In the genomic region with DNA sequence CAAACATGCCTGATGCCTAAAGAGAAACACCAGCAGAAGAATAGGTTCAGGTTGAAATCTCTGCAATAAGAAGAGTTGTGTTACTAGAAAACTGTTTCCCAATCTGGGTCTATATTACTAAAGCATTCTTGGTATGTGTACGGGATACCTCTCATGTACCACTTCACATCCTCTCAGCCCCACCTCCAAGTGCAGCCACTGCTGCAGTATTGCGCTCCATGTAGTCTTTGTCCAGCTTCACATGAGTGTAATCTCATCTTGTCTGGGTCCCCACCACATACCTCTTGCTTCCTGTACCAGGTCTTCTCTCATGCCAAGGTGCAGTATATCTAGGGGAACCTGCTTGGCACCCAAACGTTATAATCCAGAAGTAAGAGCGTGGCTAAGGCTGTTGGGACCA, we compare ENCODE assay signal across 20 cellular contexts.
"Had no signal": no experiment of that assay in that cellular context is flagged by ENCODE, and none has a peak within 500 bp of the region (broad histone marks: within the 10 kb centered on the region; RNA-seq: fewer than 3 reads in every experiment).

No MANE protein-coding gene starts in this region.

- H3K4me1 ChIP-seq: neural progenitor cell, parathyroid adenoma had no signal

- ATAC-seq: naive thymus-derived CD8-positive, alpha-beta T cell had no signal

- H3K27ac ChIP-seq: neural progenitor cell, parathyroid adenoma, tibial nerve, VCaP had no signal

- H3K36me3 ChIP-seq: esophagus squamous epithelium, neural progenitor cell, sigmoid colon, tibial nerve had no signal

- H3K4me3 ChIP-seq: esophagus squamous epithelium, neural progenitor cell, psoas muscle, sigmoid colon, tibial nerve had no signal

- H3K9me3 ChIP-seq: esophagus squamous epithelium, psoas muscle, sigmoid colon, tibial nerve had no signal

- DNase-seq: activated CD4-positive, alpha-beta T cell treated with anti-CD3 and anti-CD28 coated beads for 4 hours; activated CD4-positive, alpha-beta T cell treated with anti-CD3 and anti-CD28 coated beads, Interleukin-2, amount 50 U/mL, for 4 hours; activated effector memory CD4-positive, alpha-beta T cell treated with Interleukin-2 at 50 U/mL for 16 hours; activated naive CD4-positive, alpha-beta T cell treated with Interleukin-2 at 50 U/mL for 16 hours; activated T-cell treated with anti-CD3 and anti-CD28 coated beads for 4 hours; aorta; cortex of kidney; esophagus squamous epithelium; foreskin melanocyte; naive thymus-derived CD8-positive, alpha-beta T cell; occipital lobe; psoas muscle; sigmoid colon; stimulated activated CD4-positive, alpha-beta T cell treated with anti-CD3 and anti-CD28 coated beads, Interleukin-15, amount 100 ng/mL, for 24 hours; stimulated activated CD4-positive, alpha-beta T cell treated with anti-CD3 and anti-CD28 coated beads, Interleukin-2, amount 100 ng/mL, for 24 hours; stimulated activated naive CD4-positive, alpha-beta T cell had no signal

- H3K27me3 ChIP-seq: esophagus squamous epithelium, neural progenitor cell, sigmoid colon, tibial nerve had no signal
